In genomic region chr4:6217716-6218381, GRCh38 we compare ENCODE assay signal across 15 cellular contexts. TPM values are rescaled to one million over a fixed set of nuclear protein-coding genes. Genes with fewer than 3 reads are reported as not detected.
DNase-seq lines count a peak whose midpoint lies in the region; ATAC-seq and TF ChIP-seq lines count a peak whose summit lies in the region.
"Had no signal": no experiment of that assay in that cellular context is flagged by ENCODE, and none has a peak within 500 bp of the region (broad histone marks: within the 10 kb centered on the region; RNA-seq: fewer than 3 reads in every experiment).

No MANE protein-coding gene starts in this region.

- no peak for TF ChIP-seq POLR2A in stomach (IDR thresholded peaks at IDR 0.05)
- no peak for TF ChIP-seq POLR2A in right lobe of liver (IDR thresholded peaks at IDR 0.05)

- ATAC-seq in GM18511 (IDR thresholded peaks at IDR 0.05; ENCODE audit: unreplicated experiment) (peak; percentile 83), GM21367 (IDR thresholded peaks at IDR 0.05; ENCODE audit: unreplicated experiment) (peak; percentile 90), HG03045 (IDR thresholded peaks at IDR 0.05; ENCODE audit: unreplicated experiment) (peak; percentile 88), right lobe of liver (no peak)

- H3K9me3 ChIP-seq in stomach (peaks cover 0 to 20% (median 17%) of the 10 kb centered on the region in 4 donors), right lobe of liver (peaks cover 0 to 4% (median 0%) of the 10 kb centered on the region in 4 donors)
- H3K9me3 ChIP-seq: prostate gland had no signal

- peak; percentile 63 for DNase-seq in NCI-H2029 (lab: John Stamatoyannopoulos, UW)
- no peak for DNase-seq in T1000 (lab: John Stamatoyannopoulos, UW)
- no peak for DNase-seq in cerebellar cortex (ENCODE audit: low spot score)
- DNase-seq in stomach, result no peak
- no peak for DNase-seq in right lobe of liver
- DNase-seq: activated T-cell treated with anti-CD3 and anti-CD28 coated beads, Interleukin-2, amount 50 U/mL, for 1 hour; CD4-positive, CD25-positive, alpha-beta regulatory T cell; hypothalamus; NCI-H2171; Right ventricle myocardium superior had no signal

- no peak overlapping the region for H3K4me3 ChIP-seq in stomach
- no peak overlapping the region for H3K4me3 ChIP-seq in right lobe of liver
- H3K4me3 ChIP-seq: prostate gland, suprapubic skin had no signal

- no peak for TF ChIP-seq EP300 in stomach (IDR thresholded peaks at IDR 0.05)

- H3K27ac ChIP-seq in stomach, result no peak overlapping the region
- no peak overlapping the region for H3K27ac ChIP-seq in right lobe of liver
- H3K27ac ChIP-seq: prostate gland, suprapubic skin had no signal

- H3K36me3 ChIP-seq in stomach (no peaks in the 10 kb centered on the region), right lobe of liver (no peaks in the 10 kb centered on the region)
- H3K36me3 ChIP-seq: prostate gland, suprapubic skin had no signal

- H3K27me3 ChIP-seq in stomach, result peaks cover 5 to 45% (median 23%) of the 10 kb centered on the region in 3 donors
- peaks cover 0 to 23% of the 10 kb centered on the region in 2 donors for H3K27me3 ChIP-seq in right lobe of liver

- peaks cover 0 to 14% (median 8%) of the 10 kb centered on the region in 4 donors for H3K4me1 ChIP-seq in stomach
- peaks cover 0 to 4% (median 0%) of the 10 kb centered on the region in 4 donors for H3K4me1 ChIP-seq in right lobe of liver
- H3K4me1 ChIP-seq: prostate gland had no signal

- WGBS in stomach, 5 donors, result 24 to 78% (median 60%) methylated on average over 1 of the region's 1 CpG
- WGBS in right lobe of liver (ENCODE audit: insufficient coverage, low coverage, low lambda C conversion rate, missing lambda C conversion rate), result 29% methylated on average over 1 of the region's 1 CpG

- TF ChIP-seq CTCF in stomach (IDR thresholded peaks at IDR 0.05), result no peak
- no peak for TF ChIP-seq CTCF in right lobe of liver (IDR thresholded peaks at IDR 0.05)

- intact Hi-C loops in stomach (cut with DNase I; ENCODE audit: low total_unique reads), result no loop called here
- intact Hi-C loops in right lobe of liver (cut with DNase I), result no loop called here

RNA-seq across cellular contexts. Expression of gene JAKMIP1, which starts 17.5 kb away (rescaled TPM):
- total RNA-seq in stomach (10 to 100 TPM in 1 of 5 donors, under 1 TPM in 2, not detected in 2; 0.18 to 10.3 (median 0.87) TPM), right lobe of liver (under 1 TPM in 1 of 6 experiments, not detected in 5; 0.12 TPM)
- under 1 TPM; 0.40 to 0.62 (median 0.46) TPM for polyA plus RNA-seq in stomach
- total RNA-seq: Right ventricle myocardium superior had no signal

RNA-seq across cellular contexts. Expression of gene WFS1, which starts 51.8 kb away (rescaled TPM):
- total RNA-seq in stomach (10 to 100 TPM; 13.8 to 60.7 (median 22.3) TPM), right lobe of liver (10 to 100 TPM; 11.3 to 19.7 (median 15.9) TPM)
- 10 to 100 TPM in 1 of 3 donors, 1 to 10 TPM in 2; 4.1 to 11.6 (median 6.2) TPM for polyA plus RNA-seq in stomach

Comparison
In these comparisons a context has a peak if more than half of its experiments do, and no peak if none do; other contexts are left out.
1. ATAC-seq: peak in GM18511 (single experiment), GM21367 (single experiment) and HG03045 (single experiment); none in right lobe of liver (0 of 4).